Comparison of ENCODE assay signal across 1 cellular context in genomic region chr6:43667245-43668150, GRCh38.
TF ChIP-seq lines count a peak whose summit lies in the region.

No MANE protein-coding gene starts in this region.

TF ChIP-seq in HepG2, 621 proteins besides CTCF, POLR2A, EP300 and RAD21 (continued from another document and continues in another):
- no peak; the same call in 1 of the 2 replicates for TF ChIP-seq ARID4A (CRISPR knock-in tag; IDR thresholded peaks at IDR 0.05; ENCODE audit: borderline replicate concordance)
- TF ChIP-seq ZNF790 (CRISPR knock-in tag; IDR thresholded peaks at IDR 0.05; ENCODE audit: borderline replicate concordance), result no peak
- TF ChIP-seq KDM5A (IDR thresholded peaks at IDR 0.05; ENCODE audit: borderline replicate concordance, low read length), result no peak
- no peak for TF ChIP-seq SETDB1 (CRISPR knock-in tag; IDR thresholded peaks at IDR 0.05; ENCODE audit: borderline replicate concordance)
- no peak for TF ChIP-seq CHD4 (IDR thresholded peaks at IDR 0.05; ENCODE audit: borderline replicate concordance, low read length)
- TF ChIP-seq ZNF280D (CRISPR knock-in tag; IDR thresholded peaks at IDR 0.05), result peak; percentile 82; the same call in 1 of the 2 replicates
- TF ChIP-seq ZNF207 (IDR thresholded peaks at IDR 0.05; ENCODE audit: borderline replicate concordance), result no peak
- no peak for TF ChIP-seq ZSCAN22 (CRISPR knock-in tag; IDR thresholded peaks at IDR 0.05)
- TF ChIP-seq SNAPC2 (CRISPR knock-in tag; IDR thresholded peaks at IDR 0.05), result no peak
- TF ChIP-seq PRPF4 (IDR thresholded peaks at IDR 0.05; ENCODE audit: low read depth, low read length, poor library complexity, severe bottlenecking), result no peak
- TF ChIP-seq NPAS2 (CRISPR knock-in tag; IDR thresholded peaks at IDR 0.05; ENCODE audit: borderline replicate concordance), result no peak
- TF ChIP-seq HDAC1 (CRISPR knock-in tag; IDR thresholded peaks at IDR 0.05), result peak; percentile 80
- TF ChIP-seq HNRNPLL (IDR thresholded peaks at IDR 0.05; ENCODE audit: low read depth, low read length, poor library complexity, severe bottlenecking), result peak; percentile 57
- TF ChIP-seq ZNF792 (CRISPR knock-in tag; IDR thresholded peaks at IDR 0.05), result peak; percentile 67; the same call in 1 of the 2 replicates
- no peak for TF ChIP-seq GLI4 (CRISPR knock-in tag; IDR thresholded peaks at IDR 0.05; ENCODE audit: borderline replicate concordance)
- no peak for TF ChIP-seq TEF (CRISPR knock-in tag; IDR thresholded peaks at IDR 0.05)
- TF ChIP-seq ZNF678 (CRISPR knock-in tag; IDR thresholded peaks at IDR 0.05), result no peak
- TF ChIP-seq RARA (CRISPR knock-in tag; IDR thresholded peaks at IDR 0.05), result peak; percentile 41; the same call in 1 of the 2 replicates
- TF ChIP-seq ZSCAN29 (CRISPR knock-in tag; conservative IDR thresholded peaks at IDR 0.05), result no peak
- TF ChIP-seq ATF4 (CRISPR knock-in tag; IDR thresholded peaks at IDR 0.05), result no peak
- peak; percentile 97 for TF ChIP-seq ZSCAN25 (CRISPR knock-in tag; IDR thresholded peaks at IDR 0.05)
- TF ChIP-seq ZC3H13 (CRISPR knock-in tag; IDR thresholded peaks at IDR 0.05), result no peak
- no peak for TF ChIP-seq MATR3 (CRISPR knock-in tag; IDR thresholded peaks at IDR 0.05)
- TF ChIP-seq STAT6 (CRISPR knock-in tag; IDR thresholded peaks at IDR 0.05; ENCODE audit: borderline replicate concordance), result peak; percentile 88; the same call in 1 of the 2 replicates
- no peak for TF ChIP-seq CENPT (CRISPR knock-in tag; IDR thresholded peaks at IDR 0.05; ENCODE audit: low read depth)
- no peak for TF ChIP-seq CEBPZ (IDR thresholded peaks at IDR 0.05; ENCODE audit: low read length)
- no peak for TF ChIP-seq GRHL1 (CRISPR knock-in tag; conservative IDR thresholded peaks at IDR 0.05)
- peak; percentile 44; the same call in 1 of the 2 replicates for TF ChIP-seq ZNF746 (CRISPR knock-in tag; IDR thresholded peaks at IDR 0.05)
- peak; percentile 59 for TF ChIP-seq AGO2 (optimal IDR thresholded peaks at IDR 0.05; ENCODE audit: low read depth, low read length)
- TF ChIP-seq ZNF503 (CRISPR knock-in tag; IDR thresholded peaks at IDR 0.05), result no peak
- TF ChIP-seq MIER3 (CRISPR knock-in tag; IDR thresholded peaks at IDR 0.05; ENCODE audit: borderline replicate concordance), result peak; percentile 87; the same call in 1 of the 2 replicates
- TF ChIP-seq RELA (CRISPR knock-in tag; IDR thresholded peaks at IDR 0.05), result peak; percentile 70; the same call in 1 of the 2 replicates
- TF ChIP-seq DNMT1 (CRISPR knock-in tag; IDR thresholded peaks at IDR 0.05), result no peak
- no peak for TF ChIP-seq THAP8 (CRISPR knock-in tag; IDR thresholded peaks at IDR 0.05; ENCODE audit: borderline replicate concordance)
- no peak for TF ChIP-seq ATM (IDR thresholded peaks at IDR 0.05; ENCODE audit: borderline replicate concordance)
- TF ChIP-seq MAFK (conservative IDR thresholded peaks at IDR 0.05 in 1 of 2, IDR thresholded peaks at IDR 0.05 in 1 of 2; ENCODE audit: low read length in 2 of 2), result no peak
- TF ChIP-seq ZNF12 (CRISPR knock-in tag; IDR thresholded peaks at IDR 0.05), result no peak
- TF ChIP-seq HMGA1 (CRISPR knock-in tag; conservative IDR thresholded peaks at IDR 0.05), result no peak
- TF ChIP-seq ZSCAN5A (CRISPR knock-in tag; IDR thresholded peaks at IDR 0.05; ENCODE audit: borderline replicate concordance), result no peak
- TF ChIP-seq ZFP90 (CRISPR knock-in tag; IDR thresholded peaks at IDR 0.05; ENCODE audit: borderline replicate concordance), result peak; percentile 63; the same call in 1 of the 2 replicates
